ENCODE assay signal across 20 cellular contexts in the genomic region with DNA sequence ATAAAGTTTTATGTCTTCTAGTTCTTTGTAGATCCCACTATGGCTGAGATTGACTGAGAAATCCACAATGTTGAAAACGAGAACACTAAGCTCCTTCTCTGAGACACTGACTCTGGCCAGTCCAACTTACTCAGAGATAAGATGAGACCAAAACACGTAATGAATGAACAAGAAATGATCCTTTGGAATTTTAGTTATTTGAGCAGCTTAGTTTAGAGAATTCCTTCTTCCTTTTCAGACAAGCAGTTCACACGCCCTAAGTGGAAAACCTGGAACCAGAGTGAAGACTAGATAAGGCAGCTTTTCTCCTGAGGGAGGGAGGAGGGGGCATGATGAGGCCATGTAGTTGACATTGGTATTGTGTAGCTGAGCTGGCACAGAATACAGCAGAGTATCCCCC.
DNase-seq lines count a peak whose midpoint lies in the region; ATAC-seq and TF ChIP-seq lines count a peak whose summit lies in the region.
"Had no signal": no experiment of that assay in that cellular context is flagged by ENCODE, and none has a peak within 500 bp of the region (broad histone marks: within the 10 kb centered on the region; RNA-seq: fewer than 3 reads in every experiment).

No MANE protein-coding gene starts in this region.

- H3K4me1 ChIP-seq in Caco-2, result peaks cover 16% of the 10 kb centered on the region; the same call in 1 of the 2 replicates
- H3K4me1 ChIP-seq: Peyer's patch, SJSA1 had no signal

- no TSS peak for BruUV-seq in Caco-2 (replicated peaks; lab: Mats Ljungman, UMichigan)

- H3K36me3 Mint-ChIP-seq in Caco-2 (ENCODE audit: insufficient read depth, unreplicated experiment), result no peaks in the 10 kb centered on the region
- H3K36me3 Mint-ChIP-seq: CD8-positive, alpha-beta memory T cell had no signal

- CTCF ChIA-PET in Caco-2 (lab: Charles Lee), result no interaction called here

- H3K4me3 ChIP-seq in Caco-2 (ENCODE audit: low read depth, low read length), result no peak overlapping the region
- H3K4me3 ChIP-seq: Peyer's patch, SJSA1 had no signal

- peak overlapping the region; percentile 14 for H3K4me3 Mint-ChIP-seq in Caco-2 (ENCODE audit: unreplicated experiment)
- H3K4me3 Mint-ChIP-seq: CD8-positive, alpha-beta memory T cell; H9; HFFc6 had no signal

- peak overlapping the region; percentile 19 for H3K27ac Mint-ChIP-seq in Caco-2 (ENCODE audit: unreplicated experiment)
- H3K27ac Mint-ChIP-seq: CD8-positive, alpha-beta memory T cell; H9; HFFc6 had no signal

- H3K27me3 ChIP-seq in Caco-2 (replicated peaks; ENCODE audit: control insufficient read depth, insufficient read depth, low read length), result no peaks in the 10 kb centered on the region
- H3K27me3 ChIP-seq: Peyer's patch, SJSA1 had no signal

- no peaks in the 10 kb centered on the region for H3K36me3 ChIP-seq in Caco-2 (ENCODE audit: control insufficient read depth, insufficient read depth, low read length)
- H3K36me3 ChIP-seq: Peyer's patch, SJSA1 had no signal

- intact Hi-C loops in Caco-2 (cut with micrococcal nuclease; ENCODE audit: unreplicated experiment), result no loop called here

- H3K9me3 Mint-ChIP-seq in Caco-2 (ENCODE audit: unreplicated experiment), result no peaks in the 10 kb centered on the region
- H3K9me3 Mint-ChIP-seq: H9 had no signal

- no peaks in the 10 kb centered on the region for H3K27me3 Mint-ChIP-seq in Caco-2 (ENCODE audit: insufficient read depth, unreplicated experiment)
- H3K27me3 Mint-ChIP-seq: CD8-positive, alpha-beta memory T cell had no signal

- POLR2A ChIA-PET in Caco-2 (lab: Charles Lee), result no interaction called here

- DNase-seq in Caco-2, result peak; percentile 6 to 46
- DNase-seq in OCI-M1 (lab: John Stamatoyannopoulos, UW), result peak; percentile 16
- DNase-seq in iris pigment epithelial cell (ENCODE audit: low read depth), result peak; percentile 1
- peak; percentile 53 for DNase-seq in myocyte (ENCODE audit: low read depth)
- DNase-seq in HT-29 (ENCODE audit: low spot score), result no peak
- no peak for DNase-seq in activated CD4-positive, alpha-beta T cell treated with anti-CD3 and anti-CD28 coated beads, Interleukin-2, amount 50 U/mL, for 4 hours
- DNase-seq: CD8-positive, alpha-beta memory T cell; GDM1; H9; HFFc6; KBM-7; NCI-H1105; NCI-H2081 treated with DMSO at 0.1 percent for 48 hours; NCI-H2171 treated with DMSO at 0.1 percent for 48 hours; NCI-H524 treated with DMSO at 0.1 percent for 48 hours; NCI-H82; Peyer's patch had no signal

- TF ChIP-seq CTCF in Caco-2 (IDR thresholded peaks at IDR 0.05; ENCODE audit: insufficient read depth in 1 of 2, low read depth in 1 of 2, low read length in 1 of 2, severe bottlenecking in 1 of 2, unreplicated experiment in 1 of 2), result no peak

- no peak for ATAC-seq in activated CD4-positive, CD25-positive, alpha-beta regulatory T cell treated with anti-CD3 and anti-CD28 coated beads, Interleukin-2, amount 50 U/mL, for 24 hours
- ATAC-seq in HG02870 (IDR thresholded peaks at IDR 0.05; ENCODE audit: unreplicated experiment), result no peak

- H3K9me3 ChIP-seq in Caco-2, result no peaks in the 10 kb centered on the region
- H3K9me3 ChIP-seq: Peyer's patch had no signal

- peaks cover 11% of the 10 kb centered on the region for H3K4me1 Mint-ChIP-seq in Caco-2 (ENCODE audit: low read depth, unreplicated experiment)
- H3K4me1 Mint-ChIP-seq: CD8-positive, alpha-beta memory T cell; H9 had no signal

Comparison
In these comparisons a context has a peak if more than half of its experiments do, and no peak if none do; other contexts are left out.
1. DNase-seq: peak in Caco-2 (2 of 2), OCI-M1 (single experiment), iris pigment epithelial cell (single experiment) and myocyte (single experiment); none in HT-29 (single experiment) and activated CD4-positive, alpha-beta T cell treated with anti-CD3 and anti-CD28 coated beads, Interleukin-2, amount 50 U/mL, for 4 hours (0 of 2).